In the genomic region with DNA sequence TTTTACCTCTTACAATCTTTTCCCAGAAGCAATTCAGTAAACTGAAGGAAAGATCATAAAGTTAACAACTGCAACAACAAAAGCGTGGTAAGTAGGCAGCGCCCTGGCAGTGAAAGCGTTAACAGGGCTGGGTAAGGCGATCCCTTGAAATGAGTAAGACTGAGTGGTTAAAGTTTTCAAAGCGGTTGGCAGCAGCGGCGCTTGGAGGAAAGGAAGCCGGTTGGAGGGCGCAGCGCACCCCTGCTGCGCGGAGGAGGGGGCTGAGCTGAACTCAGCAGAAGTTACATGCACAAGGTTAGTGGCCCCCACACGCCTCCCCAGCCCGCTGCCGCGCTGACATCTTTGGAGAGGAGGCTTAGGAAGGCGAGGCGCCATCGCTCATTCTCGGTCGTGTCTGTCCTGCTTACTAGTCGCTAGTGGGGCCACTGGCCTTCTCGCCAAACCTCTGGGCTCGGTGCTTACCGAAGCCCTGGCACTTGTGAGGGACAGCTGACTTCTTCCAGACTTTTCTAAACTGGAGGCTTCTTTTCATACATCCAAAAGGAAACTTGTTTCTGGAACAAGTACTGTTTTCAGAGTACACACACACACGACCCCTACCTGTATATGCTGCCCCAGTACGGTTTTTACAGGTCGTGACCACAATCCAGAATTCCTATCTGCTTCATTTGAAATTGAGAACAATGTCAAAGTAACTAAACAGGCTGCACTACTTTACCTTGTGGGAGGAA, we compare ENCODE assay signal across 1 cellular context.
TF ChIP-seq lines count a peak whose summit lies in the region.

A gene with protein sequence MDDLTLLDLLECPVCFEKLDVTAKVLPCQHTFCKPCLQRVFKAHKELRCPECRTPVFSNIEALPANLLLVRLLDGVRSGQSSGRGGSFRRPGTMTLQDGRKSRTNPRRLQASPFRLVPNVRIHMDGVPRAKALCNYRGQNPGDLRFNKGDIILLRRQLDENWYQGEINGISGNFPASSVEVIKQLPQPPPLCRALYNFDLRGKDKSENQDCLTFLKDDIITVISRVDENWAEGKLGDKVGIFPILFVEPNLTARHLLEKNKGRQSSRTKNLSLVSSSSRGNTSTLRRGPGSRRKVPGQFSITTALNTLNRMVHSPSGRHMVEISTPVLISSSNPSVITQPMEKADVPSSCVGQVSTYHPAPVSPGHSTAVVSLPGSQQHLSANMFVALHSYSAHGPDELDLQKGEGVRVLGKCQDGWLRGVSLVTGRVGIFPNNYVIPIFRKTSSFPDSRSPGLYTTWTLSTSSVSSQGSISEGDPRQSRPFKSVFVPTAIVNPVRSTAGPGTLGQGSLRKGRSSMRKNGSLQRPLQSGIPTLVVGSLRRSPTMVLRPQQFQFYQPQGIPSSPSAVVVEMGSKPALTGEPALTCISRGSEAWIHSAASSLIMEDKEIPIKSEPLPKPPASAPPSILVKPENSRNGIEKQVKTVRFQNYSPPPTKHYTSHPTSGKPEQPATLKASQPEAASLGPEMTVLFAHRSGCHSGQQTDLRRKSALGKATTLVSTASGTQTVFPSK (plus strand): TSS at position 178 of the 731 bp plus-strand sequence. CDS start 1,351 bp downstream, outside the sequence.

TF ChIP-seq in A549, 52 proteins besides CTCF, POLR2A, EP300 and RAD21 (continued from another document):
- TF ChIP-seq, protein P1, sequence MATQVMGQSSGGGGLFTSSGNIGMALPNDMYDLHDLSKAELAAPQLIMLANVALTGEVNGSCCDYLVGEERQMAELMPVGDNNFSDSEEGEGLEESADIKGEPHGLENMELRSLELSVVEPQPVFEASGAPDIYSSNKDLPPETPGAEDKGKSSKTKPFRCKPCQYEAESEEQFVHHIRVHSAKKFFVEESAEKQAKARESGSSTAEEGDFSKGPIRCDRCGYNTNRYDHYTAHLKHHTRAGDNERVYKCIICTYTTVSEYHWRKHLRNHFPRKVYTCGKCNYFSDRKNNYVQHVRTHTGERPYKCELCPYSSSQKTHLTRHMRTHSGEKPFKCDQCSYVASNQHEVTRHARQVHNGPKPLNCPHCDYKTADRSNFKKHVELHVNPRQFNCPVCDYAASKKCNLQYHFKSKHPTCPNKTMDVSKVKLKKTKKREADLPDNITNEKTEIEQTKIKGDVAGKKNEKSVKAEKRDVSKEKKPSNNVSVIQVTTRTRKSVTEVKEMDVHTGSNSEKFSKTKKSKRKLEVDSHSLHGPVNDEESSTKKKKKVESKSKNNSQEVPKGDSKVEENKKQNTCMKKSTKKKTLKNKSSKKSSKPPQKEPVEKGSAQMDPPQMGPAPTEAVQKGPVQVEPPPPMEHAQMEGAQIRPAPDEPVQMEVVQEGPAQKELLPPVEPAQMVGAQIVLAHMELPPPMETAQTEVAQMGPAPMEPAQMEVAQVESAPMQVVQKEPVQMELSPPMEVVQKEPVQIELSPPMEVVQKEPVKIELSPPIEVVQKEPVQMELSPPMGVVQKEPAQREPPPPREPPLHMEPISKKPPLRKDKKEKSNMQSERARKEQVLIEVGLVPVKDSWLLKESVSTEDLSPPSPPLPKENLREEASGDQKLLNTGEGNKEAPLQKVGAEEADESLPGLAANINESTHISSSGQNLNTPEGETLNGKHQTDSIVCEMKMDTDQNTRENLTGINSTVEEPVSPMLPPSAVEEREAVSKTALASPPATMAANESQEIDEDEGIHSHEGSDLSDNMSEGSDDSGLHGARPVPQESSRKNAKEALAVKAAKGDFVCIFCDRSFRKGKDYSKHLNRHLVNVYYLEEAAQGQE (IDR thresholded peaks at IDR 0.05) = no peak
- TF ChIP-seq, protein P2, sequence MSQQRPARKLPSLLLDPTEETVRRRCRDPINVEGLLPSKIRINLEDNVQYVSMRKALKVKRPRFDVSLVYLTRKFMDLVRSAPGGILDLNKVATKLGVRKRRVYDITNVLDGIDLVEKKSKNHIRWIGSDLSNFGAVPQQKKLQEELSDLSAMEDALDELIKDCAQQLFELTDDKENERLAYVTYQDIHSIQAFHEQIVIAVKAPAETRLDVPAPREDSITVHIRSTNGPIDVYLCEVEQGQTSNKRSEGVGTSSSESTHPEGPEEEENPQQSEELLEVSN (IDR thresholded peaks at IDR 0.05; ENCODE audit: borderline replicate concordance, low read depth) = peak; percentile 55; the same call in 1 of the 2 replicates
- TF ChIP-seq FOXS1 (CRISPR knock-in tag; IDR thresholded peaks at IDR 0.05) = no peak
- TF ChIP-seq GATA3 (IDR thresholded peaks at IDR 0.05; ENCODE audit: borderline replicate concordance) = peak; percentile 52; the same call in 1 of the 2 replicates
- no peak for TF ChIP-seq BHLHE40 (IDR thresholded peaks at IDR 0.05; ENCODE audit: low read depth, low read length)
- TF ChIP-seq KDM1A (IDR thresholded peaks at IDR 0.05; ENCODE audit: low read depth) = no peak
- no peak for TF ChIP-seq EHF (CRISPR knock-in tag; IDR thresholded peaks at IDR 0.05)
- TF ChIP-seq SREBF2 (IDR thresholded peaks at IDR 0.05) = no peak
- no peak for TF ChIP-seq ZC3H11A (IDR thresholded peaks at IDR 0.05)
- TF ChIP-seq, protein P3, sequence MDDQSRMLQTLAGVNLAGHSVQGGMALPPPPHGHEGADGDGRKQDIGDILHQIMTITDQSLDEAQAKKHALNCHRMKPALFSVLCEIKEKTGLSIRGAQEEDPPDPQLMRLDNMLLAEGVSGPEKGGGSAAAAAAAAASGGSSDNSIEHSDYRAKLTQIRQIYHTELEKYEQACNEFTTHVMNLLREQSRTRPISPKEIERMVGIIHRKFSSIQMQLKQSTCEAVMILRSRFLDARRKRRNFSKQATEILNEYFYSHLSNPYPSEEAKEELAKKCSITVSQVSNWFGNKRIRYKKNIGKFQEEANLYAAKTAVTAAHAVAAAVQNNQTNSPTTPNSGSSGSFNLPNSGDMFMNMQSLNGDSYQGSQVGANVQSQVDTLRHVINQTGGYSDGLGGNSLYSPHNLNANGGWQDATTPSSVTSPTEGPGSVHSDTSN (IDR thresholded peaks at IDR 0.05) = no peak
- no peak for TF ChIP-seq HOXB13 (CRISPR knock-in tag; IDR thresholded peaks at IDR 0.05; ENCODE audit: low read depth)
- no peak for TF ChIP-seq CHD4 (IDR thresholded peaks at IDR 0.05; ENCODE audit: borderline replicate concordance)
- TF ChIP-seq JUN (IDR thresholded peaks at IDR 0.05) = peak; percentile 33 to 80; a peak in 4 of 5 replicates
- TF ChIP-seq ZSCAN20 (CRISPR knock-in tag; IDR thresholded peaks at IDR 0.05) = no peak
- TF ChIP-seq MYC (IDR thresholded peaks at IDR 0.05; ENCODE audit: borderline replicate concordance, low read length) = peak; percentile 29; the same call in 1 of the 2 replicates
- TF ChIP-seq, protein P4, sequence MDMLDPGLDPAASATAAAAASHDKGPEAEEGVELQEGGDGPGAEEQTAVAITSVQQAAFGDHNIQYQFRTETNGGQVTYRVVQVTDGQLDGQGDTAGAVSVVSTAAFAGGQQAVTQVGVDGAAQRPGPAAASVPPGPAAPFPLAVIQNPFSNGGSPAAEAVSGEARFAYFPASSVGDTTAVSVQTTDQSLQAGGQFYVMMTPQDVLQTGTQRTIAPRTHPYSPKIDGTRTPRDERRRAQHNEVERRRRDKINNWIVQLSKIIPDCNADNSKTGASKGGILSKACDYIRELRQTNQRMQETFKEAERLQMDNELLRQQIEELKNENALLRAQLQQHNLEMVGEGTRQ (IDR thresholded peaks at IDR 0.05) = no peak
- no peak for TF ChIP-seq HOXB5 (CRISPR knock-in tag; IDR thresholded peaks at IDR 0.05)
- TF ChIP-seq, protein P5, sequence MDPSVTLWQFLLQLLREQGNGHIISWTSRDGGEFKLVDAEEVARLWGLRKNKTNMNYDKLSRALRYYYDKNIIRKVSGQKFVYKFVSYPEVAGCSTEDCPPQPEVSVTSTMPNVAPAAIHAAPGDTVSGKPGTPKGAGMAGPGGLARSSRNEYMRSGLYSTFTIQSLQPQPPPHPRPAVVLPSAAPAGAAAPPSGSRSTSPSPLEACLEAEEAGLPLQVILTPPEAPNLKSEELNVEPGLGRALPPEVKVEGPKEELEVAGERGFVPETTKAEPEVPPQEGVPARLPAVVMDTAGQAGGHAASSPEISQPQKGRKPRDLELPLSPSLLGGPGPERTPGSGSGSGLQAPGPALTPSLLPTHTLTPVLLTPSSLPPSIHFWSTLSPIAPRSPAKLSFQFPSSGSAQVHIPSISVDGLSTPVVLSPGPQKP (IDR thresholded peaks at IDR 0.05; ENCODE audit: low read depth, low read length) = no peak
- no peak for TF ChIP-seq CEBPB (IDR thresholded peaks at IDR 0.05)
- TF ChIP-seq CBX2 (IDR thresholded peaks at IDR 0.05; ENCODE audit: borderline replicate concordance, low read depth) = no peak
- TF ChIP-seq, protein P6, sequence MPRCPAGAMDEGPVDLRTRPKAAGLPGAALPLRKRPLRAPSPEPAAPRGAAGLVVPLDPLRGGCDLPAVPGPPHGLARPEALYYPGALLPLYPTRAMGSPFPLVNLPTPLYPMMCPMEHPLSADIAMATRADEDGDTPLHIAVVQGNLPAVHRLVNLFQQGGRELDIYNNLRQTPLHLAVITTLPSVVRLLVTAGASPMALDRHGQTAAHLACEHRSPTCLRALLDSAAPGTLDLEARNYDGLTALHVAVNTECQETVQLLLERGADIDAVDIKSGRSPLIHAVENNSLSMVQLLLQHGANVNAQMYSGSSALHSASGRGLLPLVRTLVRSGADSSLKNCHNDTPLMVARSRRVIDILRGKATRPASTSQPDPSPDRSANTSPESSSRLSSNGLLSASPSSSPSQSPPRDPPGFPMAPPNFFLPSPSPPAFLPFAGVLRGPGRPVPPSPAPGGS (IDR thresholded peaks at IDR 0.05) = peak; percentile 68; the same call in 1 of the 3 replicates
- TF ChIP-seq RCOR1 (IDR thresholded peaks at IDR 0.05; ENCODE audit: low read depth, low read length) = no peak
- TF ChIP-seq POLR2AphosphoS2 (conservative IDR thresholded peaks at IDR 0.05; ENCODE audit: low read length) = no peak
- no peak for TF ChIP-seq KDM5A (IDR thresholded peaks at IDR 0.05)
- no peak for TF ChIP-seq CBX8 (IDR thresholded peaks at IDR 0.05)
- TF ChIP-seq RARB (CRISPR knock-in tag; IDR thresholded peaks at IDR 0.05) = no peak
- no peak for TF ChIP-seq ZNF302 (CRISPR knock-in tag; IDR thresholded peaks at IDR 0.05)
- no peak for TF ChIP-seq ESRRA (IDR thresholded peaks at IDR 0.05; ENCODE audit: borderline replicate concordance, low read length)
- TF ChIP-seq RNF2 (IDR thresholded peaks at IDR 0.05; ENCODE audit: borderline replicate concordance, low read depth) = no peak
- no peak for TF ChIP-seq CHD2 (IDR thresholded peaks at IDR 0.05; ENCODE audit: low read length, partially characterized antibody)
- TF ChIP-seq NFE2L2 (conservative IDR thresholded peaks at IDR 0.05; ENCODE audit: low read length) = no peak
- TF ChIP-seq EHMT2 (IDR thresholded peaks at IDR 0.05; ENCODE audit: low read depth) = no peak
- TF ChIP-seq, protein P7, sequence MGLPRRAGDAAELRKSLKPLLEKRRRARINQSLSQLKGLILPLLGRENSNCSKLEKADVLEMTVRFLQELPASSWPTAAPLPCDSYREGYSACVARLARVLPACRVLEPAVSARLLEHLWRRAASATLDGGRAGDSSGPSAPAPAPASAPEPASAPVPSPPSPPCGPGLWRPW (IDR thresholded peaks at IDR 0.05) = no peak
- TF ChIP-seq, protein P8, sequence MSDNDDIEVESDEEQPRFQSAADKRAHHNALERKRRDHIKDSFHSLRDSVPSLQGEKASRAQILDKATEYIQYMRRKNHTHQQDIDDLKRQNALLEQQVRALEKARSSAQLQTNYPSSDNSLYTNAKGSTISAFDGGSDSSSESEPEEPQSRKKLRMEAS (IDR thresholded peaks at IDR 0.05) = peak; percentile 79
- TF ChIP-seq NPAS2 (CRISPR knock-in tag; IDR thresholded peaks at IDR 0.05; ENCODE audit: borderline replicate concordance) = no peak
- TF ChIP-seq TFCP2L1 (CRISPR knock-in tag; IDR thresholded peaks at IDR 0.05) = no peak
- no peak for TF ChIP-seq HEYL (CRISPR knock-in tag; IDR thresholded peaks at IDR 0.05)
- no peak for TF ChIP-seq MAFK (IDR thresholded peaks at IDR 0.05; ENCODE audit: partially characterized antibody)
TF ChIP-seq in A549: peak in this region for 9.
